In genomic region chr19:5609881-5610280, GRCh38 we compare ENCODE assay signal across 27 cellular contexts. TPM values are rescaled to one million over a fixed set of nuclear protein-coding genes. Genes with fewer than 3 reads are reported as not detected.
"Had no signal": no experiment of that assay in that cellular context is flagged by ENCODE, and none has a peak within 500 bp of the region (broad histone marks: within the 10 kb centered on the region; RNA-seq: fewer than 3 reads in every experiment).

No MANE protein-coding gene starts in this region.

- H3K27me3 Mint-ChIP-seq: naive B cell; natural killer cell treated with Interleukin-12 subunit alpha and Interleukin-12 subunit beta and Interleukin-15 and Interleukin-18, amount 100 ng/mL, for 72 hours; stimulated activated naive CD8-positive, alpha-beta T cell treated with anti-CD3 and anti-CD28 coated beads, Interleukin-15, Interleukin-2, amounts not matched to agents 100 ng/mL and 50 ng/mL, for 24 hours; type B pancreatic cell had no signal

- ATAC-seq: natural killer cell treated with Interleukin-12 subunit alpha and Interleukin-12 subunit beta and Interleukin-15 and Interleukin-18, amount 100 ng/mL, for 72 hours; pancreas; right cardiac atrium; sciatic nerve; stimulated activated effector memory CD8-positive, alpha-beta T cell treated with anti-CD3 and anti-CD28 coated beads, Interleukin-12 subunit alpha, Interleukin-12 subunit beta, amount 100 ng/mL, for 72 hours had no signal

- DNase-seq: hypothalamus; immature natural killer cell; left ventricle myocardium inferior; mesendoderm; naive B cell; nucleus accumbens; pancreas; retina; right cardiac atrium; small intestine; spleen; stimulated activated CD4-positive, alpha-beta T cell treated with anti-CD3 and anti-CD28 coated beads, Interleukin-4, amount 100 ng/mL, for 24 hours; stimulated activated naive CD4-positive, alpha-beta T cell; uterus had no signal

- H3K4me3 ChIP-seq: left ventricle myocardium inferior, lung, pancreas, prostate gland, spleen, suprapubic skin, thoracic aorta, tibial nerve, uterus had no signal

- H3K9me3 ChIP-seq: left ventricle myocardium inferior, pancreas, prostate gland, spleen, suprapubic skin, thoracic aorta, tibial nerve, uterus had no signal

- H3K27ac Mint-ChIP-seq: mesothelial cell of epicardium; natural killer cell treated with Interleukin-12 subunit alpha and Interleukin-12 subunit beta and Interleukin-15 and Interleukin-18, amount 100 ng/mL, for 72 hours; stimulated activated effector memory CD8-positive, alpha-beta T cell treated with anti-CD3 and anti-CD28 coated beads, Interleukin-12 subunit alpha, Interleukin-12 subunit beta, amount 100 ng/mL, for 72 hours; stimulated activated naive CD8-positive, alpha-beta T cell treated with anti-CD3 and anti-CD28 coated beads, Interleukin-15, Interleukin-2, amounts not matched to agents 100 ng/mL and 50 ng/mL, for 24 hours; type B pancreatic cell had no signal

- FAIRE-seq: islet of Langerhans, small intestine had no signal

- H3K4me1 Mint-ChIP-seq: mesothelial cell of epicardium, neural crest cell had no signal

- H3K36me3 ChIP-seq: uterus had no signal

- H3K27ac ChIP-seq: left ventricle myocardium inferior, pancreas, prostate gland, spleen, suprapubic skin, thoracic aorta, tibial nerve, uterus had no signal

- H3K4me1 ChIP-seq: pancreas, prostate gland, suprapubic skin, tibial nerve, uterus had no signal

- H3K4me3 Mint-ChIP-seq: immature natural killer cell; mesothelial cell of epicardium; naive B cell; natural killer cell treated with Interleukin-12 subunit alpha and Interleukin-12 subunit beta and Interleukin-15 and Interleukin-18, amount 100 ng/mL, for 72 hours; neural crest cell; stimulated activated effector memory CD8-positive, alpha-beta T cell treated with anti-CD3 and anti-CD28 coated beads, Interleukin-12 subunit alpha, Interleukin-12 subunit beta, amount 100 ng/mL, for 72 hours; stimulated activated naive CD8-positive, alpha-beta T cell treated with anti-CD3 and anti-CD28 coated beads, Interleukin-15, Interleukin-2, amounts not matched to agents 100 ng/mL and 50 ng/mL, for 24 hours; type B pancreatic cell had no signal

- H3K27me3 ChIP-seq: pancreas, spleen, suprapubic skin, tibial nerve, uterus had no signal

- H3K9me3 Mint-ChIP-seq: immature natural killer cell; mesothelial cell of epicardium; naive B cell; natural killer cell treated with Interleukin-12 subunit alpha and Interleukin-12 subunit beta and Interleukin-15 and Interleukin-18, amount 100 ng/mL, for 72 hours; neural crest cell; stimulated activated effector memory CD8-positive, alpha-beta T cell treated with anti-CD3 and anti-CD28 coated beads, Interleukin-12 subunit alpha, Interleukin-12 subunit beta, amount 100 ng/mL, for 72 hours; stimulated activated naive CD8-positive, alpha-beta T cell treated with anti-CD3 and anti-CD28 coated beads, Interleukin-15, Interleukin-2, amounts not matched to agents 100 ng/mL and 50 ng/mL, for 24 hours; type B pancreatic cell had no signal

RNA-seq across cellular contexts. Expression of gene TINCR, which starts 42.1 kb away (rescaled TPM):
- total RNA-seq: left ventricle myocardium inferior had no signal
